Comparison of ENCODE assay signal across 16 cellular contexts in genomic region chr12:62196146-62196545, GRCh38.
DNase-seq lines count a peak whose midpoint lies in the region; ATAC-seq and TF ChIP-seq lines count a peak whose summit lies in the region.
"Had no signal": no experiment of that assay in that cellular context is flagged by ENCODE, and none has a peak within 500 bp of the region (broad histone marks: within the 10 kb centered on the region; RNA-seq: fewer than 3 reads in every experiment).

No MANE protein-coding gene starts in this region.

- no peak overlapping the region for H3K4me3 Mint-ChIP-seq in naive B cell
- H3K4me3 Mint-ChIP-seq: CD4-positive, alpha-beta memory T cell; H9 had no signal

- H3K27me3 ChIP-seq in BLaER1 (peaks cover 14% of the 10 kb centered on the region), OCI-LY3 (ENCODE audit: low read depth, low read length) (no peaks in the 10 kb centered on the region), left ventricle myocardium inferior (ENCODE audit: low read depth) (peaks cover 22% of the 10 kb centered on the region), brain microvascular endothelial cell (replicated peaks) (peaks cover 10% of the 10 kb centered on the region)

- H3K4me2 ChIP-seq in BLaER1, result peak overlapping the region; percentile 49
- H3K4me2 ChIP-seq in OCI-LY3 (ENCODE audit: low read length), result peak overlapping the region; percentile 7; the same call in 1 of the 2 replicates

- H3K4me1 ChIP-seq in BLaER1, result peaks cover 37% of the 10 kb centered on the region
- H3K4me1 ChIP-seq in OCI-LY3 (ENCODE audit: low read length), result peaks cover 15% of the 10 kb centered on the region
- H3K4me1 ChIP-seq in left ventricle myocardium inferior, result peaks cover 15% of the 10 kb centered on the region

- H3K27ac Mint-ChIP-seq in naive B cell, result peak overlapping the region in 3 of 6 donors; percentile 7 to 72 (median 60)
- H3K27ac Mint-ChIP-seq: CD4-positive, alpha-beta memory T cell; H9 had no signal

- H4K20me1 ChIP-seq in BLaER1, result no peaks in the 10 kb centered on the region
- no peaks in the 10 kb centered on the region for H4K20me1 ChIP-seq in OCI-LY3 (ENCODE audit: insufficient read depth, low read length)

- H3K4me1 Mint-ChIP-seq in naive B cell, result peaks cover 18 to 27% (median 22%) of the 10 kb centered on the region in 3 donors

- no peak overlapping the region for H2AFZ ChIP-seq in OCI-LY3 (ENCODE audit: low read depth, low read length)

- peak in 1 of 2 donors; percentile 62 for ATAC-seq in naive B cell (ENCODE audit: low read depth in 2 of 2)
- ATAC-seq in GM21825 (IDR thresholded peaks at IDR 0.05; ENCODE audit: unreplicated experiment), result no peak

- H3K27me3 Mint-ChIP-seq in naive B cell, result peaks cover 14 to 19% (median 18%) of the 10 kb centered on the region in 3 donors

- peaks cover 3% of the 10 kb centered on the region; the same call in 1 of the 2 replicates for H3K36me3 ChIP-seq in BLaER1
- no peaks in the 10 kb centered on the region for H3K36me3 ChIP-seq in OCI-LY3 (replicated peaks; ENCODE audit: low read depth, low read length)
- no peaks in the 10 kb centered on the region for H3K36me3 ChIP-seq in left ventricle myocardium inferior
- H3K36me3 ChIP-seq in brain microvascular endothelial cell (replicated peaks), result no peaks in the 10 kb centered on the region

- H3K79me2 ChIP-seq in OCI-LY3 (ENCODE audit: low read length), result no peaks in the 10 kb centered on the region

- TF ChIP-seq CTCF in OCI-LY3 (IDR thresholded peaks at IDR 0.05; ENCODE audit: low read depth, low read length) (no peak), left ventricle myocardium inferior (IDR thresholded peaks at IDR 0.05; ENCODE audit: borderline replicate concordance) (no peak), brain microvascular endothelial cell (IDR thresholded peaks at IDR 0.05; ENCODE audit: low read depth, low read length, missing control alignments) (no peak)

- H3K27ac ChIP-seq in BLaER1 (peak overlapping the region; percentile 81), OCI-LY3 (ENCODE audit: low read length) (no peak overlapping the region), left ventricle myocardium inferior (replicated peaks) (no peak overlapping the region), brain microvascular endothelial cell (no peak overlapping the region)

- in situ Hi-C loops in brain microvascular endothelial cell (cut with HindIII; ENCODE audit: low pct_ligation_motif_present, low sequenced_read_pairs), result no loop called here

- H3K4me3 ChIP-seq in BLaER1 (no peak overlapping the region), OCI-LY3 (ENCODE audit: low read length) (no peak overlapping the region), left ventricle myocardium inferior (no peak overlapping the region), brain microvascular endothelial cell (ENCODE audit: low read depth, low read length) (no peak overlapping the region)

- H3K36me3 Mint-ChIP-seq in naive B cell, result peaks cover 0 to 8% of the 10 kb centered on the region in 2 donors
- H3K36me3 Mint-ChIP-seq: CD4-positive, alpha-beta memory T cell had no signal

- H3K9ac ChIP-seq in BLaER1 (peak overlapping the region; percentile 59), OCI-LY3 (ENCODE audit: low read length) (no peak overlapping the region)

- DNase-seq in GF-D8 (lab: John Stamatoyannopoulos, UW), result peak; percentile 13
- DNase-seq in naive B cell, result peak; percentile 36
- no peak for DNase-seq in left ventricle myocardium inferior
- no peak for DNase-seq in brain microvascular endothelial cell
- DNase-seq: 8988T; AML-193; C1 segment of cervical spinal cord; CD4-positive, alpha-beta memory T cell; DMS79 treated with DMSO at 0.1 percent for 48 hours; GDM1; GOT3; H9; IMR-90 had no signal

- intact Hi-C loops in left ventricle myocardium inferior (cut with micrococcal nuclease), result no loop called here

- peaks cover 0 to 19% (median 7%) of the 10 kb centered on the region in 7 donors for H3K9me3 Mint-ChIP-seq in naive B cell

- H3K9me3 ChIP-seq in BLaER1 (peaks cover 48% of the 10 kb centered on the region), OCI-LY3 (ENCODE audit: insufficient read depth, low read length) (no peaks in the 10 kb centered on the region), left ventricle myocardium inferior (replicated peaks) (peaks cover 30% of the 10 kb centered on the region)

Comparison
In these comparisons a context has a peak if more than half of its experiments do, and no peak if none do; other contexts are left out.
1. DNase-seq: peak in GF-D8 (single experiment) and naive B cell (single experiment); none in left ventricle myocardium inferior (single experiment) and brain microvascular endothelial cell (single experiment).